Comparison of ENCODE assay signal across 7 cellular contexts in the genomic region with DNA sequence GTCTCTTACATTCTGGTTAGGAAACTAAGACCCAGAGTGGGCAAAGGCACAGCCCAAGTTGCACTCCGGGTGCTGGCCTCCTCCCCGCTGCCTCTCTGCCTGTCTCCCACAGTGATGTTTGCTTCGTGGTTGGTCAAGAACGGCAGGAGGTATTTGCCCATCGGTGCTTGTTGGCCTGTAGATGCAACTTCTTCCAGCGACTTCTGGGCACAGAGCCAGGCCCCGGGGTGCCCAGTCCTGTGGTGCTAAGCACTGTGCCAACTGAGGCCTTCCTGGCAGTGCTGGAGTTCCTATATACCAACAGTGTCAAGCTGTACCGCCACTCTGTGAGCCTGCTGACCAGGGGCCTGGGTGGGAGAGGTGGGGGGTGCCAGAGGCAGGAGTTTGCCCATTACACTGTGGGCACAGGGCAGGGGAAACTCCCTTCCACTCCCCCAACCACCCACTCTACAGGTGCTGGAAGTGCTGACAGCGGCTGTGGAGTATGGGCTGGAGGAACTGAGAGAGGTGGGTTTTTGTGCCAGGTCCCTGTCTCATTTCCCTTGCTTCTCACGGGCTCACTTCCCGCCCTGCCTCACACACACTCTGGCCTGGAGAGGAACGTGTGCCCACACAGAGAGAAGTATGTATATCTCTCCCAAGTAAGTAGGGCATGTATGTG. TPM values are rescaled to one million over a fixed set of nuclear protein-coding genes. Genes with fewer than 3 reads are reported as not detected.
DNase-seq lines count a peak whose midpoint lies in the region; ATAC-seq and TF ChIP-seq lines count a peak whose summit lies in the region.

No MANE protein-coding gene starts in this region.

- intact Hi-C loops in gastrocnemius medialis (cut with DNase I; ENCODE audit: low total_unique reads): no loop called here

- DNase-seq in LNCaP clone FGC (ENCODE audit: low read depth): peak; percentile 61
- DNase-seq in activated T-cell treated with anti-CD3 and anti-CD28 coated beads, Interleukin-2, amount 50 U/mL, for 4 hours: peak; percentile 37
- DNase-seq in glutamatergic neuron: peak; percentile 13
- no peak for DNase-seq in gastrocnemius medialis
- DNase-seq in iPS-NIHi7 (ENCODE audit: extremely low spot score): no peak

- in situ Hi-C loops in gastrocnemius medialis (cut with MboI; ENCODE audit: low sequenced_read_pairs in 4 of 4): no loop called here

- no peak for ATAC-seq in activated T-cell treated with anti-CD3 and anti-CD28 coated beads, Interleukin-2, amount 50 U/mL, for 4 hours
- ATAC-seq in gastrocnemius medialis (no peak), HG03439 (IDR thresholded peaks at IDR 0.05; ENCODE audit: unreplicated experiment) (no peak), GM19035 (IDR thresholded peaks at IDR 0.05; ENCODE audit: unreplicated experiment) (no peak)

- no peak overlapping the region for H3K4me3 ChIP-seq in LNCaP clone FGC (ENCODE audit: low read depth, low read length)
- no peak overlapping the region for H3K4me3 ChIP-seq in gastrocnemius medialis

- peak overlapping the region; percentile 84 to 94 (median 92) for H3K27ac ChIP-seq in gastrocnemius medialis

- no peaks in the 10 kb centered on the region for H3K27me3 ChIP-seq in gastrocnemius medialis

- H3K27me3 Mint-ChIP-seq in activated T-cell treated with anti-CD3 and anti-CD28 coated beads, Interleukin-2, amount 50 U/mL, for 4 hours (ENCODE audit: low read depth): no peaks in the 10 kb centered on the region
- peaks cover 21% of the 10 kb centered on the region for H3K27me3 Mint-ChIP-seq in glutamatergic neuron (ENCODE audit: unreplicated experiment)

- peaks cover 0 to 6% of the 10 kb centered on the region in 2 donors for H3K36me3 ChIP-seq in gastrocnemius medialis

- H3K27ac Mint-ChIP-seq in glutamatergic neuron (ENCODE audit: unreplicated experiment): no peak overlapping the region

- no peak for TF ChIP-seq CTCF in LNCaP clone FGC (IDR thresholded peaks at IDR 0.05; ENCODE audit: control insufficient read depth, extremely low read depth, insufficient read depth)
- no peak for TF ChIP-seq CTCF in glutamatergic neuron (IDR thresholded peaks at IDR 0.05; ENCODE audit: partially characterized antibody, unreplicated experiment)
- no peak for TF ChIP-seq CTCF in gastrocnemius medialis (IDR thresholded peaks at IDR 0.05 in 4 of 5, conservative IDR thresholded peaks at IDR 0.05 in 1 of 5)

- H3K9me3 Mint-ChIP-seq in activated T-cell treated with anti-CD3 and anti-CD28 coated beads, Interleukin-2, amount 50 U/mL, for 4 hours: no peaks in the 10 kb centered on the region
- H3K9me3 Mint-ChIP-seq in glutamatergic neuron (ENCODE audit: unreplicated experiment): peaks cover 12% of the 10 kb centered on the region

- peaks cover 77% of the 10 kb centered on the region for H3K4me1 Mint-ChIP-seq in activated T-cell treated with anti-CD3 and anti-CD28 coated beads, Interleukin-2, amount 50 U/mL, for 4 hours (ENCODE audit: low read depth)
- peaks cover 26% of the 10 kb centered on the region for H3K4me1 Mint-ChIP-seq in glutamatergic neuron (ENCODE audit: low read depth, unreplicated experiment)

- no peaks in the 10 kb centered on the region for H3K9me3 ChIP-seq in gastrocnemius medialis

- peaks cover 30% of the 10 kb centered on the region for H3K36me3 Mint-ChIP-seq in activated T-cell treated with anti-CD3 and anti-CD28 coated beads, Interleukin-2, amount 50 U/mL, for 4 hours (ENCODE audit: insufficient read depth)
- H3K36me3 Mint-ChIP-seq in glutamatergic neuron (ENCODE audit: unreplicated experiment): peaks cover 4% of the 10 kb centered on the region

- peaks cover 39 to 61% of the 10 kb centered on the region in 2 donors for H3K4me1 ChIP-seq in gastrocnemius medialis

- H3K4me3 Mint-ChIP-seq in activated T-cell treated with anti-CD3 and anti-CD28 coated beads, Interleukin-2, amount 50 U/mL, for 4 hours: peak overlapping the region; percentile 71
- no peak overlapping the region for H3K4me3 Mint-ChIP-seq in glutamatergic neuron (ENCODE audit: unreplicated experiment)

- no peak for TF ChIP-seq POLR2A in gastrocnemius medialis (IDR thresholded peaks at IDR 0.05)

RNA-seq across cellular contexts. Expression of a gene that starts 1.9 kb away (rescaled TPM):
- total RNA-seq in activated T-cell treated with anti-CD3 and anti-CD28 coated beads, Interleukin-2, amount 50 U/mL, for 4 hours: 10 to 100 TPM in 1 of 3 donors, 1 to 10 TPM in 2; 8.2 to 14.0 (median 8.3) TPM
- total RNA-seq in glutamatergic neuron (ENCODE audit: unreplicated experiment) (5.9 TPM), gastrocnemius medialis (1 to 10 TPM in 1 of 4 donors, under 1 TPM in 2, not detected in 1; 0.71 to 1.4 (median 0.91) TPM)

RNA-seq across cellular contexts. Expression of a gene that starts 3.1 kb away (rescaled TPM):
- total RNA-seq in activated T-cell treated with anti-CD3 and anti-CD28 coated beads, Interleukin-2, amount 50 U/mL, for 4 hours: not detected
- total RNA-seq in glutamatergic neuron (ENCODE audit: unreplicated experiment) (not detected), gastrocnemius medialis (not detected)

RNA-seq across cellular contexts. Expression of a gene that starts 10.1 kb away (rescaled TPM):
- total RNA-seq in activated T-cell treated with anti-CD3 and anti-CD28 coated beads, Interleukin-2, amount 50 U/mL, for 4 hours: 100 to 1,000 TPM; 186 to 239 (median 203) TPM
- total RNA-seq in glutamatergic neuron (ENCODE audit: unreplicated experiment): 89.3 TPM
- total RNA-seq in gastrocnemius medialis: 1 to 10 TPM; 1.6 to 4.3 (median 3.6) TPM

RNA-seq across cellular contexts. Expression of a gene that starts 22.3 kb away (rescaled TPM):
- under 1 TPM; 0.53 to 0.63 (median 0.57) TPM for total RNA-seq in activated T-cell treated with anti-CD3 and anti-CD28 coated beads, Interleukin-2, amount 50 U/mL, for 4 hours
- 0.88 TPM for total RNA-seq in glutamatergic neuron (ENCODE audit: unreplicated experiment)
- total RNA-seq in gastrocnemius medialis: under 1 TPM in 1 of 4 donors, not detected in 3; 0.32 TPM

RNA-seq across cellular contexts. Expression of a gene that starts 32.8 kb away (rescaled TPM):
- 1 to 10 TPM; 1.4 to 1.9 (median 1.6) TPM for total RNA-seq in activated T-cell treated with anti-CD3 and anti-CD28 coated beads, Interleukin-2, amount 50 U/mL, for 4 hours
- total RNA-seq in glutamatergic neuron (ENCODE audit: unreplicated experiment): 20.3 TPM
- under 1 TPM; 0.10 to 0.56 (median 0.20) TPM for total RNA-seq in gastrocnemius medialis

Comparison
In these comparisons a context has a peak if more than half of its experiments do, and no peak if none do; other contexts are left out.
1. DNase-seq: peak in LNCaP clone FGC (single experiment), activated T-cell treated with anti-CD3 and anti-CD28 coated beads, Interleukin-2, amount 50 U/mL, for 4 hours (single experiment) and glutamatergic neuron (single experiment); none in gastrocnemius medialis (0 of 2) and iPS-NIHi7 (single experiment).
2. RNA of a gene that starts 10.1 kb away (total RNA-seq): 186 to 239 TPM in activated T-cell treated with anti-CD3 and anti-CD28 coated beads, Interleukin-2, amount 50 U/mL, for 4 hours and 89.3 TPM in glutamatergic neuron (single experiment); 1.6 to 4.3 TPM in gastrocnemius medialis; every median in the first group is over 10 times any median in the second.